In genomic region chr7:151472644-151473380, GRCh38 we compare ENCODE assay signal across 8 cellular contexts. TPM values are rescaled to one million over a fixed set of nuclear protein-coding genes. Genes with fewer than 3 reads are reported as not detected.
DNase-seq lines count a peak whose midpoint lies in the region; ATAC-seq and TF ChIP-seq lines count a peak whose summit lies in the region.

No MANE protein-coding gene starts in this region.

- no peaks in the 10 kb centered on the region for H3K27me3 ChIP-seq in GM23338 (ENCODE audit: insufficient read depth)
- H3K27me3 ChIP-seq in OCI-LY1 (ENCODE audit: insufficient read depth, low read length): no peaks in the 10 kb centered on the region
- no peaks in the 10 kb centered on the region for H3K27me3 ChIP-seq in foreskin keratinocyte

- H3K4me1 ChIP-seq in GM23338 (ENCODE audit: insufficient read depth): peaks cover 68% of the 10 kb centered on the region
- peaks cover 29% of the 10 kb centered on the region for H3K4me1 ChIP-seq in OCI-LY1 (ENCODE audit: insufficient read depth, low read length, severe bottlenecking)
- no peaks in the 10 kb centered on the region for H3K4me1 ChIP-seq in foreskin keratinocyte

- peaks cover 70% of the 10 kb centered on the region for H3K36me3 Mint-ChIP-seq in GM23338 (ENCODE audit: low read depth)

- H3K4me3 ChIP-seq in GM23338 (0 out of 2 replicates have a peak overlapping the region, but pooled peaks have one; percentile 20), OCI-LY1 (ENCODE audit: low read depth, low read length, poor library complexity, severe bottlenecking) (no peak overlapping the region)

- no peak overlapping the region; the same call in 1 of the 2 replicates for H3K9ac ChIP-seq in OCI-LY1 (ENCODE audit: low read length)

- no peaks in the 10 kb centered on the region; the same call in none of the 2 replicates for H4K20me1 ChIP-seq in GM23338 (replicated peaks; ENCODE audit: insufficient read depth)
- H4K20me1 ChIP-seq in OCI-LY1 (ENCODE audit: insufficient read depth, low read length): 0 out of 2 replicates have a peak, but pooled peaks cover 3% of the 10 kb centered on the region

- H2AFZ ChIP-seq in GM23338 (no peak overlapping the region), OCI-LY1 (ENCODE audit: low read length) (no peak overlapping the region)

- H3K27ac ChIP-seq in GM23338 (ENCODE audit: low read depth) (peak overlapping the region; percentile 81), OCI-LY1 (ENCODE audit: low read depth, low read length, poor library complexity, severe bottlenecking) (peak overlapping the region; percentile 64), foreskin keratinocyte (no peak overlapping the region)

- H3K4me2 ChIP-seq in GM23338 (peak overlapping the region; percentile 69), OCI-LY1 (ENCODE audit: low read length) (peak overlapping the region; percentile 46; the same call in 1 of the 2 replicates)

- no peaks in the 10 kb centered on the region for H3K9me3 ChIP-seq in OCI-LY1 (ENCODE audit: low read length)

- peak; percentile 43 for ATAC-seq in GM18517 (IDR thresholded peaks at IDR 0.05; ENCODE audit: unreplicated experiment)
- ATAC-seq in GM23338: peak; percentile 12; the same call in 2 of the 3 replicates
- ATAC-seq in foreskin keratinocyte: no peak

- H3F3A ChIP-seq in GM23338 (replicated peaks; ENCODE audit: low read depth): peaks cover 7% of the 10 kb centered on the region
- H3F3A ChIP-seq in OCI-LY1 (ENCODE audit: insufficient read depth, low read length): no peaks in the 10 kb centered on the region

- peak in 1 of 2 experiments; percentile 31; a peak in 1 of 4 replicates for TF ChIP-seq CTCF in GM23338 (conservative IDR thresholded peaks at IDR 0.05; ENCODE audit: low read depth in 2 of 2)
- no peak for TF ChIP-seq CTCF in OCI-LY1 (IDR thresholded peaks at IDR 0.05; ENCODE audit: low read length)
- TF ChIP-seq CTCF in foreskin keratinocyte (conservative IDR thresholded peaks at IDR 0.05): no peak

- peaks cover 13% of the 10 kb centered on the region for H3K27me3 Mint-ChIP-seq in GM23338 (ENCODE audit: insufficient read depth, low read depth, poor library complexity)

- peaks cover 84% of the 10 kb centered on the region for H3K4me1 Mint-ChIP-seq in GM23338

- H3K36me3 ChIP-seq in GM23338 (ENCODE audit: insufficient read depth) (peaks cover 20% of the 10 kb centered on the region), OCI-LY1 (ENCODE audit: insufficient read depth, low read length) (peaks cover 100% of the 10 kb centered on the region)

- H3K4me3 Mint-ChIP-seq in GM23338: peak overlapping the region; percentile 52; the same call in 2 of the 3 replicates

- DNase-seq in GM23338 (ENCODE audit: low spot score) (no peak), lung microvascular endothelial cell (ENCODE audit: low read depth in 2 of 2) (peak; percentile 69 to 98), A172 (ENCODE audit: low spot score) (no peak), foreskin keratinocyte (no peak), NCI-H1417 treated with DMSO at 0.1 percent for 48 hours (lab: John Stamatoyannopoulos, UW) (no peak), hepatic stellate cell (ENCODE audit: low spot score) (no peak)

- H3K27ac Mint-ChIP-seq in GM23338: peak overlapping the region; percentile 96

- peaks cover 3% of the 10 kb centered on the region; the same call in 2 of the 3 replicates for H3K9me3 Mint-ChIP-seq in GM23338

- peaks cover 58% of the 10 kb centered on the region for H3K79me2 ChIP-seq in GM23338 (replicated peaks; ENCODE audit: insufficient read depth)
- peaks cover 6% of the 10 kb centered on the region; the same call in 1 of the 2 replicates for H3K79me2 ChIP-seq in OCI-LY1 (ENCODE audit: insufficient read depth, low read length)

- H3K9me2 ChIP-seq in GM23338 (ENCODE audit: insufficient read depth) (no peaks in the 10 kb centered on the region), OCI-LY1 (ENCODE audit: low read depth, low read length) (no peaks in the 10 kb centered on the region)

TF ChIP-seq in GM23338, 12 proteins besides CTCF, POLR2A, EP300 and RAD21 (continues in another document):
- TF ChIP-seq JUNB (IDR thresholded peaks at IDR 0.05; ENCODE audit: unreplicated experiment): no peak
- no peak for TF ChIP-seq POLR2AphosphoS5 (IDR thresholded peaks at IDR 0.05; ENCODE audit: low read depth)
- no peak for TF ChIP-seq ZNF114 (CRISPR knock-in tag; IDR thresholded peaks at IDR 0.05)
- TF ChIP-seq EZH2phosphoT487 (IDR thresholded peaks at IDR 0.05; ENCODE audit: unreplicated experiment): no peak
- TF ChIP-seq ZNF331 (CRISPR knock-in tag; IDR thresholded peaks at IDR 0.05; ENCODE audit: low read depth): no peak
- no peak for TF ChIP-seq NANOG (IDR thresholded peaks at IDR 0.05; ENCODE audit: borderline replicate concordance)
- TF ChIP-seq CREB1 (CRISPR knock-in tag; IDR thresholded peaks at IDR 0.05; ENCODE audit: low read depth): no peak
- no peak for TF ChIP-seq REST (IDR thresholded peaks at IDR 0.05; ENCODE audit: unreplicated experiment)

RNA-seq across cellular contexts. Expression of gene CRYGN, which starts 32.9 kb away (rescaled TPM):
- 0.59 and 1.1 TPM in 2 replicates for total RNA-seq in GM23338 (2014; rRNA removed; shearing (Covaris generic))
- polyA plus RNA-seq in GM23338 (2016; fragmentation: Nextera tagmentation; extraction: Ambion mirVana) (1.4 and 1.5 TPM in 2 replicates), foreskin keratinocyte (not detected in 2 replicates)
- total RNA-seq in lung microvascular endothelial cell (not detected in 2 replicates), foreskin keratinocyte (not detected in 2 replicates)
- 1.2 TPM in 1 of 2 replicates, not detected in the other for total RNA-seq in A172 (2014; rRNA removed; shearing (Covaris generic))

RNA-seq across cellular contexts. Expression of gene RHEB, which starts 46.9 kb away (rescaled TPM):
- total RNA-seq in GM23338 (2014; rRNA removed; shearing (Covaris generic)): 94.0 and 101 TPM in 2 replicates
- polyA plus RNA-seq in GM23338 (2016; fragmentation: Nextera tagmentation; extraction: Ambion mirVana) (209 and 239 TPM in 2 replicates), foreskin keratinocyte (106 and 123 TPM in 2 replicates)
- total RNA-seq in lung microvascular endothelial cell (42.1 and 50.0 TPM in 2 replicates), foreskin keratinocyte (80.0 and 83.3 TPM in 2 replicates)
- total RNA-seq in A172 (2014; rRNA removed; shearing (Covaris generic)): 247 and 273 TPM in 2 replicates

Comparison
In these comparisons a context has a peak if more than half of its experiments do, and no peak if none do; other contexts are left out.
1. DNase-seq: peak in lung microvascular endothelial cell (2 of 2); none in GM23338 (single experiment), A172 (single experiment), foreskin keratinocyte (0 of 2), NCI-H1417 treated with DMSO at 0.1 percent for 48 hours (single experiment) and hepatic stellate cell (single experiment).